Comparison of ENCODE assay signal across 8 cellular contexts in the genomic region with DNA sequence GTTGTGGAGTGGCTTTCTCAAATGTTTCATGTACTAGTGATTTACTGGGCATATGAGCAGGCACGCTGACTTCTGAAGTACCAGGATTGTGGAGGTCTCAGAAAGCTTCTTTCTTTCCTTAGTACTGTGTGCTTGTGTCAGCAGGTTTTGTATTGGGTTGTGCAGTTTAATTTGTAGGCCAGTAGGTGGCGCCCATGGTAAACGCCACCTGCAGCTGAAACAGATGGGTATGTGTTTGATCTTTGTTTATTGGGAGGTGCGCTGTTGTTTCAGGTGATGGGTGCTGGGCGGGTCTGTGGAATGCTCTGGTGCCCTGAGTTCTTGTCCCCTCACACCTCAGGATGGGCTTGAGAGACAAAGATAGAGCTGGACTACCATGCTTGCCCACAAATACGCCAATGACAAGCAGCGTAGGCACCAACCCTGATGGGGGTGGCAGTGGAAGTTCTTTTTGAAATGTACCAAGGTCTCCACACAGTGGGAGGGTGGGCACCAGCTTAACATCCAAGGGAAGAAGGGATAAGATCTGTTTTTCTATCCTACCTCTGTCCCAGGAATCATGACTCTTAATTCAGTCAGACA.
A peak's percentile ranks its signal among the peaks of the same experiment; 100 is the strongest.
DNase-seq lines count a peak whose midpoint lies in the region; ATAC-seq and TF ChIP-seq lines count a peak whose summit lies in the region.

No MANE protein-coding gene starts in this region.

- no peaks in the 10 kb centered on the region for H3K9me3 Mint-ChIP-seq in memory B cell
- no peaks in the 10 kb centered on the region for H3K9me3 Mint-ChIP-seq in effector memory CD8-positive, alpha-beta T cell

- TF ChIP-seq POLR2A in breast epithelium (IDR thresholded peaks at IDR 0.05): no peak

- peak; percentile 37 for DNase-seq in DMS53 treated with DMSO at 0.1 percent for 48 hours (lab: John Stamatoyannopoulos, UW; ENCODE audit: unreplicated experiment)
- DNase-seq in NCI-H460 (ENCODE audit: extremely low read depth, low read depth): peak; percentile 20
- DNase-seq in breast epithelium (ENCODE audit: low spot score in 2 of 2): no peak
- DNase-seq in memory B cell (ENCODE audit: low spot score in 2 of 2): peak; percentile 2 to 11
- DNase-seq in effector memory CD8-positive, alpha-beta T cell: no peak
- DNase-seq in T1000 (lab: John Stamatoyannopoulos, UW): no peak

- H3K36me3 ChIP-seq in breast epithelium: no peaks in the 10 kb centered on the region

- H3K27me3 ChIP-seq in breast epithelium: peaks cover 0 to 8% of the 10 kb centered on the region in 2 donors

- peaks cover 2% of the 10 kb centered on the region for H3K4me1 Mint-ChIP-seq in memory B cell
- H3K4me1 Mint-ChIP-seq in effector memory CD8-positive, alpha-beta T cell (ENCODE audit: low read depth in 2 of 2): no peaks in the 10 kb centered on the region

- no peaks in the 10 kb centered on the region for H3K36me3 Mint-ChIP-seq in memory B cell
- H3K36me3 Mint-ChIP-seq in effector memory CD8-positive, alpha-beta T cell (ENCODE audit: insufficient read depth): no peaks in the 10 kb centered on the region

- H3K9me3 ChIP-seq in breast epithelium: no peaks in the 10 kb centered on the region

- ATAC-seq in GM19025 (IDR thresholded peaks at IDR 0.05; ENCODE audit: low read depth, unreplicated experiment) (peak; percentile 83), HG03097 (IDR thresholded peaks at IDR 0.05; ENCODE audit: low FRiP score, unreplicated experiment) (peak; percentile 97), memory B cell (ENCODE audit: low read depth) (no peak)
- ATAC-seq in effector memory CD8-positive, alpha-beta T cell (replicated peaks): no peak

- H3K27ac Mint-ChIP-seq in memory B cell: no peak overlapping the region
- no peak overlapping the region for H3K27ac Mint-ChIP-seq in effector memory CD8-positive, alpha-beta T cell

- H3K4me3 ChIP-seq in breast epithelium: no peak overlapping the region

- no peaks in the 10 kb centered on the region for H3K4me1 ChIP-seq in breast epithelium

- intact Hi-C loops in breast epithelium (cut with DNase I; ENCODE audit: low total_unique reads): no loop called here

- no peaks in the 10 kb centered on the region for H3K27me3 Mint-ChIP-seq in memory B cell
- no peaks in the 10 kb centered on the region for H3K27me3 Mint-ChIP-seq in effector memory CD8-positive, alpha-beta T cell

- peak in 2 of 3 donors; percentile 33 to 42 for TF ChIP-seq CTCF in breast epithelium (IDR thresholded peaks at IDR 0.05)

- H3K27ac ChIP-seq in breast epithelium: no peak overlapping the region

- H3K4me3 Mint-ChIP-seq in memory B cell: no peak overlapping the region
- H3K4me3 Mint-ChIP-seq in effector memory CD8-positive, alpha-beta T cell: no peak overlapping the region

Comparison
In these comparisons a context has a peak if more than half of its experiments do, and no peak if none do; other contexts are left out.
1. DNase-seq: peak in DMS53 treated with DMSO at 0.1 percent for 48 hours (single experiment), NCI-H460 (single experiment) and memory B cell (2 of 2); none in breast epithelium (0 of 2), effector memory CD8-positive, alpha-beta T cell (0 of 3) and T1000 (single experiment).
2. ATAC-seq: peak in GM19025 (single experiment) and HG03097 (single experiment); none in memory B cell (single experiment) and effector memory CD8-positive, alpha-beta T cell (single experiment).